In the genomic region with DNA sequence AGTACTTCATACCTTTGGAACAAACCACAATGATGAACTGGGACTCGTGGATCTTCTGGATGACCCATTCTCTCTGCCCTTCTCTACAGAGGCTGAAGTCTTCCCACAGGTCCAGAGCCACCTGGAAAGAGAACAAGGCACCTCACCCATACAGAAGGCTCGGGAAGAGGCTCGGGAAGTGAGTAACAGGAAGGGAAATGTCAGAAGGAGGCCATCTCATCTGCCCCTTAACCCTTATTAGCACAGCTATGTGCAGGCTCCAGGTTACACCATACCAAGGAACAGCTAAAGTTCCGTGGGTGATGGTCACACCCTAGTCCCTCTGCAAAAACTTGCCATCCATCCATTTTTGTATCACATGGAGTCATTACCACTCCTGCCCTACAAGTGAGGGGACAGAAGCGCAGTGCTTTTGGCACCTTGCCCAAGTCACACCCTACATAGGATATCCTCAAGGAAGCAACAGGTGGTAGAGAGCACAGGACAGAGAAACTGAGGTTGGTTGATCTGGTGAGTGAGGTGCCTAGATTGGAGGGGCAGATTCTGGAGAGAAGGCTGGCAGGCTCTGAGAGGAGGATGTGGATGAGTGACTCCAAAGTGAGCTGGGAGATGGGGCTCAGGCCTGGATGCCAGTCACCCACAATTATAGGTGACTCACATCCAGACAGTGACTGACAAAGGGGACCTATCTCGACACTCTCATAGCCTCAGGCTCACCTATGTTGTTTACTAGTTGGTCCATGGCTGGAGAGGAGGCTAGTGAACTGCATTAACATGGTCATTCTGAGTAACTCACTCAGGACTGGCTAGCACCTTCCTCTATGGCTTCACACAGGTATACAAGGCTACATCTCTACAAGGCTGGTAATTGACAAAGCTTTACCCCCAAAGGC, we compare ENCODE assay signal across 26 cellular contexts. TPM values are rescaled to one million over a fixed set of nuclear protein-coding genes. Genes with fewer than 3 reads are reported as not detected.
A peak's percentile ranks its signal among the peaks of the same experiment; 100 is the strongest.
DNase-seq lines count a peak whose midpoint lies in the region; ATAC-seq and TF ChIP-seq lines count a peak whose summit lies in the region.
"Had no signal": no experiment of that assay in that cellular context is flagged by ENCODE, and none has a peak within 500 bp of the region (broad histone marks: within the 10 kb centered on the region; RNA-seq: fewer than 3 reads in every experiment).

No MANE protein-coding gene starts in this region.

- H3K27me3 ChIP-seq in mammary epithelial cell (ENCODE audit: insufficient read depth, low read length) (no peaks in the 10 kb centered on the region), breast epithelium (no peaks in the 10 kb centered on the region), RWPE2 (ENCODE audit: insufficient read depth, poor library complexity, severe bottlenecking) (no peaks in the 10 kb centered on the region)

- CTCF ChIA-PET in mammary epithelial cell (lab: Charles Lee; ENCODE audit: low non-redundant PET), result no interaction called here

- H3K9me3 ChIP-seq in mammary epithelial cell (replicated peaks; ENCODE audit: insufficient read depth, low read length) (no peaks in the 10 kb centered on the region), breast epithelium (no peaks in the 10 kb centered on the region), RWPE2 (ENCODE audit: severe bottlenecking) (no peaks in the 10 kb centered on the region)

- no peaks in the 10 kb centered on the region for H3K27me3 Mint-ChIP-seq in stimulated activated naive CD8-positive, alpha-beta T cell treated with anti-CD3 and anti-CD28 coated beads, Interleukin-15, amount 100 ng/mL, for 72 hours

- no peaks in the 10 kb centered on the region for H3K4me1 Mint-ChIP-seq in stimulated activated naive CD8-positive, alpha-beta T cell treated with anti-CD3 and anti-CD28 coated beads, Interleukin-15, amount 100 ng/mL, for 72 hours

- no peak overlapping the region for H3K4me3 Mint-ChIP-seq in stimulated activated naive CD8-positive, alpha-beta T cell treated with anti-CD3 and anti-CD28 coated beads, Interleukin-15, amount 100 ng/mL, for 72 hours
- H3K4me3 Mint-ChIP-seq: CD8-positive, alpha-beta memory T cell; IgD-negative memory B cell had no signal

- H3K27ac ChIP-seq in mammary epithelial cell (ENCODE audit: insufficient read depth, low read depth, low read length), result no peak overlapping the region
- peak overlapping the region in 1 of 2 donors; percentile 7 for H3K27ac ChIP-seq in breast epithelium
- H3K27ac ChIP-seq in RWPE2 (ENCODE audit: poor library complexity, severe bottlenecking), result no peak overlapping the region
- H3K27ac ChIP-seq: C4-2B, GM23248, SK-N-MC had no signal

- no TSS peak for BruUV-seq in mammary epithelial cell (replicated peaks; lab: Mats Ljungman, UMichigan)

- H2AFZ ChIP-seq in mammary epithelial cell (ENCODE audit: low read depth, low read length), result peak overlapping the region; percentile 18
- H2AFZ ChIP-seq: GM23248 had no signal

- no peaks in the 10 kb centered on the region for H3K9me3 Mint-ChIP-seq in stimulated activated naive CD8-positive, alpha-beta T cell treated with anti-CD3 and anti-CD28 coated beads, Interleukin-15, amount 100 ng/mL, for 72 hours
- H3K9me3 Mint-ChIP-seq: CD8-positive, alpha-beta memory T cell; IgD-negative memory B cell had no signal

- H3K9ac ChIP-seq in mammary epithelial cell (ENCODE audit: insufficient read depth, low read length), result no peak overlapping the region
- H3K9ac ChIP-seq: GM23248 had no signal

- TF ChIP-seq POLR2A in breast epithelium (IDR thresholded peaks at IDR 0.05), result no peak

- H3K4me1 ChIP-seq in mammary epithelial cell (ENCODE audit: insufficient read depth, low read length) (peaks cover 17% of the 10 kb centered on the region), breast epithelium (no peaks in the 10 kb centered on the region), RWPE2 (ENCODE audit: insufficient read depth, poor library complexity, severe bottlenecking) (peaks cover 6% of the 10 kb centered on the region)

- peak overlapping the region; percentile 3 for H3K4me2 ChIP-seq in mammary epithelial cell (ENCODE audit: insufficient read depth, low read depth, low read length)

- no peaks in the 10 kb centered on the region for H3K79me2 ChIP-seq in mammary epithelial cell (ENCODE audit: insufficient read depth, low read length)

- no peak overlapping the region for H3K27ac Mint-ChIP-seq in stimulated activated naive CD8-positive, alpha-beta T cell treated with anti-CD3 and anti-CD28 coated beads, Interleukin-15, amount 100 ng/mL, for 72 hours
- H3K27ac Mint-ChIP-seq: CD8-positive, alpha-beta memory T cell; IgD-negative memory B cell had no signal

- peak; percentile 52 for DNase-seq in mammary epithelial cell
- DNase-seq in breast epithelium (ENCODE audit: low spot score in 2 of 2), result no peak
- DNase-seq in RWPE2 (ENCODE audit: low spot score), result no peak
- no peak for DNase-seq in stimulated activated naive CD8-positive, alpha-beta T cell treated with anti-CD3 and anti-CD28 coated beads, Interleukin-15, amount 100 ng/mL, for 72 hours
- DNase-seq in Ammon's horn (ENCODE audit: low spot score), result no peak
- no peak for DNase-seq in GM13977 (ENCODE audit: low spot score)
- DNase-seq in germinal center (ENCODE audit: low spot score), result no peak
- DNase-seq: AML-193; Calu3; CD8-positive, alpha-beta memory T cell; EL; GM23248; Karpas-422; NCI-H1417; NCI-H1694 treated with DMSO at 0.1 percent for 48 hours; NCI-H2081 treated with DMSO at 0.1 percent for 48 hours; NCI-H446; NCI-H526; SHP77 had no signal

- ATAC-seq in RWPE2 (ENCODE audit: low read depth), result peak; percentile 55
- peak; percentile 30 for ATAC-seq in esophagus mucosa
- peak; percentile 26 for ATAC-seq in stimulated activated naive CD8-positive, alpha-beta T cell treated with anti-CD3 and anti-CD28 coated beads, Interleukin-15, amount 100 ng/mL, for 72 hours
- ATAC-seq: GM12878 had no signal

- no peak overlapping the region for H3K4me3 ChIP-seq in mammary epithelial cell (replicated peaks in 1 of 3; ENCODE audit: insufficient read depth in 1 of 3, low read depth in 2 of 3, low read length in 3 of 3)
- no peak overlapping the region for H3K4me3 ChIP-seq in breast epithelium
- no peak overlapping the region for H3K4me3 ChIP-seq in RWPE2 (ENCODE audit: severe bottlenecking)
- H3K4me3 ChIP-seq: GM12878, GM23248, SK-N-MC had no signal

- H3K36me3 ChIP-seq in mammary epithelial cell (ENCODE audit: insufficient read depth, low read length) (no peaks in the 10 kb centered on the region), breast epithelium (no peaks in the 10 kb centered on the region), RWPE2 (ENCODE audit: low read depth) (no peaks in the 10 kb centered on the region)

- H4K20me1 ChIP-seq in mammary epithelial cell (ENCODE audit: insufficient read depth, low read length), result no peaks in the 10 kb centered on the region

- 40% methylated on average over 6 of the region's 6 CpGs for WGBS in mammary epithelial cell (ENCODE audit: low coverage, missing lambda C conversion rate)

- TF ChIP-seq CTCF in mammary epithelial cell (conservative IDR thresholded peaks at IDR 0.05 in 1 of 2, IDR thresholded peaks at IDR 0.05 in 1 of 2; ENCODE audit: extremely low read depth in 1 of 2, insufficient read depth in 1 of 2, low read depth in 1 of 2, low read length in 2 of 2) (no peak), breast epithelium (IDR thresholded peaks at IDR 0.05) (no peak), RWPE2 (IDR thresholded peaks at IDR 0.05; ENCODE audit: poor library complexity, severe bottlenecking) (no peak), GM13977 (IDR thresholded peaks at IDR 0.05; ENCODE audit: extremely low read depth, insufficient read depth, missing control alignments) (no peak)

- intact Hi-C loops in mammary epithelial cell (cut with micrococcal nuclease) (loop anchor here (1.0 kb wide), 1 partner anchor 91 kb away; no protein-coding TSS in a partner anchor), breast epithelium (cut with DNase I; ENCODE audit: low total_unique reads) (no loop called here)

- in situ Hi-C loops in mammary epithelial cell (cut with MboI; ENCODE audit: low sequenced_read_pairs in 2 of 2), result no loop called here
- in situ Hi-C loops in GM13977 (cut with MboI; ENCODE audit: low pct_unique_long_range_greater_than_20kb, low sequenced_read_pairs, unreplicated experiment), result no loop called here

- dilution Hi-C loops in mammary epithelial cell (cut with HindIII; ENCODE audit: low sequenced_read_pairs), result loop anchor here (10.0 to 25.0 kb wide), 2 partner anchors 104 to 386 kb away; no protein-coding TSS in a partner anchor

RNA-seq across cellular contexts. Expression of a gene that starts 38.2 kb away (rescaled TPM):
- total RNA-seq in mammary epithelial cell (under 1 TPM in 1 of 2 donors, not detected in 1; 0.21 TPM), breast epithelium (under 1 TPM in 1 of 3 donors, not detected in 2; 0.29 TPM), esophagus mucosa (not detected)
- polyA plus RNA-seq in mammary epithelial cell, result 0.17 TPM
- polyA minus RNA-seq in mammary epithelial cell, result not detected
- total RNA-seq: CD8-positive, alpha-beta memory T cell; GM23248; MCF 10A had no signal
- polyA plus RNA-seq: AG04450; CD8-positive, alpha-beta memory T cell; GM23248; IgD-negative memory B cell had no signal
